10 cellular contexts compared by ENCODE assay signal in the genomic region with DNA sequence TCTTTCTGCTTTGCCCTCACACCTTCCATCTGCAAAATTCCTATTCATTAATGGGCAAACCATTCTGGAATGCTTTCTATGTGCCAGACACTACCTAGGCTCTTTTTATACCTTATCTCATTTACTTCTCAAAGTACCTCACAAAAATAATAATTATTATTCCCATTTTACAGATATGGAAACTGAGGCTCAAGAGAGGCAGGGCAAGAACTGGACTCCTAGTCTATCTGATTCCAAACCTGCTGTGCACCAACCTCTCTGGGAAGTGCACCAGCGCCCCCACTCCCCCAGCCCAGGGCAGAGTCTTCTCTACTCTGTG. TPM values are rescaled to one million over a fixed set of nuclear protein-coding genes. Genes with fewer than 3 reads are reported as not detected.
DNase-seq lines count a peak whose midpoint lies in the region; ATAC-seq and TF ChIP-seq lines count a peak whose summit lies in the region.
"Had no signal": no experiment of that assay in that cellular context is flagged by ENCODE, and none has a peak within 500 bp of the region (broad histone marks: within the 10 kb centered on the region; RNA-seq: fewer than 3 reads in every experiment).

No MANE protein-coding gene starts in this region.

- POLR2A ChIA-PET in naive thymus-derived CD4-positive, alpha-beta T cell (lab: Charles Lee), result no interaction called here

- no peak overlapping the region for H3K4me3 ChIP-seq in naive thymus-derived CD4-positive, alpha-beta T cell (ENCODE audit: low read length)

- H3K27ac Mint-ChIP-seq in IgD-negative memory B cell (peak overlapping the region; percentile 95 to 97 (median 97)), brain (peak overlapping the region in 1 of 5 experiments; percentile 70)
- peak overlapping the region in 2 of 9 donors; percentile 45 to 58 for H3K27ac Mint-ChIP-seq in naive thymus-derived CD4-positive, alpha-beta T cell
- H3K27ac Mint-ChIP-seq in T-helper 2 cell treated with Interferon-gamma antibody and Interleukin-4, amounts not matched to agents 5 μg/mL and 100 μg/mL, for 36 hours, result no peak overlapping the region

- no peak for ATAC-seq in naive thymus-derived CD4-positive, alpha-beta T cell
- ATAC-seq in HG02870 (IDR thresholded peaks at IDR 0.05; ENCODE audit: unreplicated experiment), result no peak

- intact Hi-C loops in naive thymus-derived CD4-positive, alpha-beta T cell (cut with micrococcal nuclease), result loop anchor here (1.0 to 10.0 kb wide), 7 partner anchors 35 to 797 kb away; a partner anchor contains a TSS

- peaks cover 5 to 7% of the 10 kb centered on the region in 2 donors for H3K4me1 ChIP-seq in naive thymus-derived CD4-positive, alpha-beta T cell (ENCODE audit: control insufficient read depth in 2 of 2, insufficient read depth in 2 of 2, low read length in 2 of 2)

- peak overlapping the region; percentile 56 for H3K27ac ChIP-seq in 22Rv1
- no peak overlapping the region for H3K27ac ChIP-seq in naive thymus-derived CD4-positive, alpha-beta T cell (ENCODE audit: low read depth, low read length)

- no peak for DNase-seq in naive thymus-derived CD4-positive, alpha-beta T cell
- no peak for DNase-seq in T-helper 2 cell treated with Interferon-gamma antibody and Interleukin-4, amounts not matched to agents 5 μg/mL and 100 μg/mL, for 36 hours (ENCODE audit: low spot score)
- DNase-seq in dedifferentiated amniotic fluid mesenchymal stem cell (ENCODE audit: extremely low spot score), result no peak
- DNase-seq in NCI-H226, result no peak
- DNase-seq: activated effector memory CD4-positive, alpha-beta T cell treated with anti-CD3 and anti-CD28 coated beads, Interleukin-2, amount 50 U/mL, for 16 hours had no signal

- CTCF ChIA-PET in naive thymus-derived CD4-positive, alpha-beta T cell (lab: Charles Lee), result no interaction called here

- TF ChIP-seq CTCF in 22Rv1 (IDR thresholded peaks at IDR 0.05), result no peak
- TF ChIP-seq CTCF in brain (conservative IDR thresholded peaks at IDR 0.05), result no peak

- no peaks in the 10 kb centered on the region for H3K36me3 ChIP-seq in naive thymus-derived CD4-positive, alpha-beta T cell (ENCODE audit: control insufficient read depth in 2 of 3, insufficient read depth in 3 of 3, low read length in 3 of 3)
- H3K36me3 ChIP-seq: tibial artery had no signal

- H3K36me3 Mint-ChIP-seq in IgD-negative memory B cell, result peaks cover 3% of the 10 kb centered on the region
- H3K36me3 Mint-ChIP-seq in brain, result no peaks in the 10 kb centered on the region
- H3K36me3 Mint-ChIP-seq in naive thymus-derived CD4-positive, alpha-beta T cell, result no peaks in the 10 kb centered on the region
- no peaks in the 10 kb centered on the region for H3K36me3 Mint-ChIP-seq in T-helper 2 cell treated with Interferon-gamma antibody and Interleukin-4, amounts not matched to agents 5 μg/mL and 100 μg/mL, for 36 hours (ENCODE audit: low read depth)

- H3K4me1 Mint-ChIP-seq in IgD-negative memory B cell (peaks cover 34 to 40% (median 37%) of the 10 kb centered on the region in 3 donors), brain (peaks cover 26% of the 10 kb centered on the region)
- H3K4me1 Mint-ChIP-seq in naive thymus-derived CD4-positive, alpha-beta T cell, result peaks cover 13 to 21% (median 16%) of the 10 kb centered on the region in 7 donors
- peaks cover 16% of the 10 kb centered on the region for H3K4me1 Mint-ChIP-seq in T-helper 2 cell treated with Interferon-gamma antibody and Interleukin-4, amounts not matched to agents 5 μg/mL and 100 μg/mL, for 36 hours (ENCODE audit: low read depth)

- H3K27me3 ChIP-seq in naive thymus-derived CD4-positive, alpha-beta T cell (ENCODE audit: control insufficient read depth in 2 of 2, insufficient read depth in 2 of 2, low read length in 2 of 2), result peaks cover 0 to 4% of the 10 kb centered on the region in 2 donors

- H3K9me3 ChIP-seq in naive thymus-derived CD4-positive, alpha-beta T cell (ENCODE audit: control insufficient read depth in 2 of 3, low read length in 3 of 3), result no peaks in the 10 kb centered on the region
- H3K9me3 ChIP-seq: tibial artery had no signal

- H3K27me3 Mint-ChIP-seq in IgD-negative memory B cell, result peaks cover 5% of the 10 kb centered on the region
- peaks cover 52% of the 10 kb centered on the region for H3K27me3 Mint-ChIP-seq in brain
- peaks cover 7 to 24% (median 14%) of the 10 kb centered on the region in 5 donors for H3K27me3 Mint-ChIP-seq in naive thymus-derived CD4-positive, alpha-beta T cell
- peaks cover 25% of the 10 kb centered on the region for H3K27me3 Mint-ChIP-seq in T-helper 2 cell treated with Interferon-gamma antibody and Interleukin-4, amounts not matched to agents 5 μg/mL and 100 μg/mL, for 36 hours (ENCODE audit: low read depth)

- peak overlapping the region; percentile 83 to 94 (median 88) for H3K4me3 Mint-ChIP-seq in IgD-negative memory B cell
- peak overlapping the region; percentile 77 to 80 (median 79) for H3K4me3 Mint-ChIP-seq in brain
- H3K4me3 Mint-ChIP-seq in naive thymus-derived CD4-positive, alpha-beta T cell, result peak overlapping the region in 7 of 10 donors; percentile 77 to 84 (median 83)
- no peak overlapping the region for H3K4me3 Mint-ChIP-seq in T-helper 2 cell treated with Interferon-gamma antibody and Interleukin-4, amounts not matched to agents 5 μg/mL and 100 μg/mL, for 36 hours

- H3K9me3 Mint-ChIP-seq in IgD-negative memory B cell (no peaks in the 10 kb centered on the region), brain (peaks cover 0 to 6% (median 0%) of the 10 kb centered on the region in 5 experiments)
- no peaks in the 10 kb centered on the region for H3K9me3 Mint-ChIP-seq in naive thymus-derived CD4-positive, alpha-beta T cell
- H3K9me3 Mint-ChIP-seq in T-helper 2 cell treated with Interferon-gamma antibody and Interleukin-4, amounts not matched to agents 5 μg/mL and 100 μg/mL, for 36 hours, result no peaks in the 10 kb centered on the region

RNA-seq across cellular contexts. Expression of a gene that starts 0.8 kb away (rescaled TPM):
- polyA plus RNA-seq in IgD-negative memory B cell, result 21.9 TPM
- 21.5 TPM for polyA plus RNA-seq in brain (ENCODE audit: insufficient read depth, low read depth, low replicate concordance)
- 1 to 10 TPM in 3 of 5 experiments, under 1 TPM in 2; 0.32 to 8.5 (median 1.4) TPM for total RNA-seq in naive thymus-derived CD4-positive, alpha-beta T cell
- under 1 TPM; 0.30 to 0.58 TPM for polyA plus RNA-seq in naive thymus-derived CD4-positive, alpha-beta T cell

RNA-seq across cellular contexts. Expression of a gene that starts 47.3 kb away (rescaled TPM):
- polyA plus RNA-seq in IgD-negative memory B cell, result 79.9 TPM
- 12.3 TPM for polyA plus RNA-seq in brain (ENCODE audit: insufficient read depth, low read depth, low replicate concordance)
- total RNA-seq in naive thymus-derived CD4-positive, alpha-beta T cell, result 10 to 100 TPM; 24.0 to 46.1 (median 25.4) TPM
- 10 to 100 TPM; 12.3 to 14.7 TPM for polyA plus RNA-seq in naive thymus-derived CD4-positive, alpha-beta T cell

RNA-seq across cellular contexts. Expression of a gene that starts 50.1 kb away (rescaled TPM):
- not detected for polyA plus RNA-seq in IgD-negative memory B cell
- polyA plus RNA-seq in brain (ENCODE audit: insufficient read depth, low read depth, low replicate concordance), result not detected
- total RNA-seq in naive thymus-derived CD4-positive, alpha-beta T cell, result not detected
- not detected for polyA plus RNA-seq in naive thymus-derived CD4-positive, alpha-beta T cell

Comparison
In these comparisons a context has a peak if more than half of its experiments do, and no peak if none do; other contexts are left out.
1. RNA of a gene that starts 0.8 kb away (polyA plus RNA-seq): 21.9 TPM in IgD-negative memory B cell (single experiment) and 21.5 TPM in brain (single experiment); 0.30 to 0.58 TPM in naive thymus-derived CD4-positive, alpha-beta T cell; every median in the first group is over 10 times any median in the second.